ENCODE assay signal across 19 cellular contexts in genomic region chr7:28750981-28751380, GRCh38.
"Had no signal": no experiment of that assay in that cellular context is flagged by ENCODE, and none has a peak within 500 bp of the region (broad histone marks: within the 10 kb centered on the region; RNA-seq: fewer than 3 reads in every experiment).

No MANE protein-coding gene starts in this region.

- H3K27me3 ChIP-seq: esophagus squamous epithelium, heart right ventricle, transverse colon, vagina had no signal

- H3K9me3 ChIP-seq: esophagus squamous epithelium, heart right ventricle, lower lobe of right lung, transverse colon, vagina had no signal

- H3K4me3 Mint-ChIP-seq: activated CD4-positive, alpha-beta T cell treated with anti-CD3 and anti-CD28 coated beads, Interleukin-2, amount 10 ng/mL, durations not matched to agents 7 days and 5 days; activated CD8-positive, alpha-beta T cell treated with anti-CD3 and anti-CD28 coated beads, Interleukin-2, amount 10 ng/mL, durations not matched to agents 7 days and 5 days; activated T-cell treated with anti-CD3 and anti-CD28 coated beads, Interleukin-2, amount 50 U/mL, for 4 hours; dendritic cell treated with granulocyte-macrophage colony-stimulating factor and Interleukin-4, amounts not matched to agents 40 ng/mL and 50 ng/mL, for 4 days had no signal

- H3K27ac Mint-ChIP-seq: activated CD4-positive, alpha-beta T cell treated with anti-CD3 and anti-CD28 coated beads, Interleukin-2, amount 10 ng/mL, durations not matched to agents 7 days and 5 days; activated CD8-positive, alpha-beta T cell treated with anti-CD3 and anti-CD28 coated beads, Interleukin-2, amount 10 ng/mL, durations not matched to agents 7 days and 5 days; dendritic cell treated with granulocyte-macrophage colony-stimulating factor and Interleukin-4, amounts not matched to agents 40 ng/mL and 50 ng/mL, for 4 days; progenitor cell of endocrine pancreas had no signal

- H3K4me1 Mint-ChIP-seq: activated CD4-positive, alpha-beta T cell treated with anti-CD3 and anti-CD28 coated beads, Interleukin-2, amount 10 ng/mL, durations not matched to agents 7 days and 5 days had no signal

- H3K4me1 ChIP-seq: lower lobe of right lung, transverse colon, vagina had no signal

- H3K4me3 ChIP-seq: esophagus squamous epithelium, heart right ventricle, lower lobe of right lung, transverse colon, vagina had no signal

- FAIRE-seq: bronchial epithelial cell, islet of Langerhans had no signal

- H3K9me3 Mint-ChIP-seq: activated CD4-positive, alpha-beta T cell treated with anti-CD3 and anti-CD28 coated beads, Interleukin-2, amount 10 ng/mL, durations not matched to agents 7 days and 5 days; activated T-cell treated with anti-CD3 and anti-CD28 coated beads, Interleukin-2, amount 50 U/mL, for 4 hours; dendritic cell treated with granulocyte-macrophage colony-stimulating factor and Interleukin-4, amounts not matched to agents 40 ng/mL and 50 ng/mL, for 4 days had no signal

- DNase-seq: activated CD4-positive, alpha-beta T cell treated with anti-CD3 and anti-CD28 coated beads, Interleukin-2, amount 10 ng/mL, durations not matched to agents 7 days and 5 days; activated CD8-positive, alpha-beta T cell treated with anti-CD3 and anti-CD28 coated beads, Interleukin-2, amount 10 ng/mL, durations not matched to agents 7 days and 5 days; activated effector memory CD4-positive, alpha-beta T cell treated with Interleukin-2 at 50 U/mL for 16 hours; activated naive CD4-positive, alpha-beta T cell treated with anti-CD3 and anti-CD28 coated beads, Interleukin-2, amount 50 U/mL, for 16 hours; activated T-cell treated with anti-CD3 and anti-CD28 coated beads, Interleukin-2, amount 50 U/mL, for 4 hours; effector memory CD4-positive, alpha-beta T cell; esophagus squamous epithelium; heart right ventricle; lower lobe of right lung; stimulated activated CD4-positive, alpha-beta T cell treated with anti-CD3 and anti-CD28 coated beads, Interleukin-2, amount 100 ng/mL, for 24 hours; stimulated activated naive CD4-positive, alpha-beta T cell treated with Interleukin-2 at 50 U/mL for 16 hours; T-helper 1 cell; T-helper 9 cell; transverse colon had no signal

- H3K36me3 ChIP-seq: esophagus squamous epithelium, heart right ventricle, lower lobe of right lung, transverse colon, vagina had no signal

- H3K27ac ChIP-seq: esophagus squamous epithelium, heart right ventricle, lower lobe of right lung, transverse colon, vagina had no signal

- ATAC-seq: activated CD8-positive, alpha-beta T cell treated with anti-CD3 and anti-CD28 coated beads, Interleukin-2, amount 10 ng/mL, durations not matched to agents 7 days and 5 days; activated T-cell treated with anti-CD3 and anti-CD28 coated beads, Interleukin-2, amount 50 U/mL, for 4 hours; heart right ventricle; lower lobe of right lung had no signal
